10 cellular contexts compared by ENCODE assay signal in genomic region chr5:157544623-157544989, GRCh38. TPM values are rescaled to one million over a fixed set of nuclear protein-coding genes. Genes with fewer than 3 reads are reported as not detected.
A peak's percentile ranks its signal among the peaks of the same experiment; 100 is the strongest.
DNase-seq lines count a peak whose midpoint lies in the region; ATAC-seq and TF ChIP-seq lines count a peak whose summit lies in the region.
"Had no signal": no experiment of that assay in that cellular context is flagged by ENCODE, and none has a peak within 500 bp of the region (broad histone marks: within the 10 kb centered on the region; RNA-seq: fewer than 3 reads in every experiment).

No MANE protein-coding gene starts in this region.

- in situ Hi-C loops in GM13977 (cut with MboI; ENCODE audit: low pct_unique_long_range_greater_than_20kb, low sequenced_read_pairs, unreplicated experiment) = no loop called here

- H3K27ac Mint-ChIP-seq in CD14-positive monocyte (peak overlapping the region in 4 of 7 donors; percentile 61 to 76 (median 66)), HFFc6 (0 out of 2 replicates have a peak overlapping the region, but pooled peaks have one; percentile 4), neural crest cell (ENCODE audit: unreplicated experiment) (peak overlapping the region; percentile 38)
- H3K27ac Mint-ChIP-seq in central memory CD8-positive, alpha-beta T cell (ENCODE audit: low read depth) = peak overlapping the region; percentile 89
- H3K27ac Mint-ChIP-seq: natural killer cell had no signal

- no peak for TF ChIP-seq CTCF in CD14-positive monocyte (IDR thresholded peaks at IDR 0.05)
- no peak for TF ChIP-seq CTCF in HFFc6 (IDR thresholded peaks at IDR 0.05)
- no peak for TF ChIP-seq CTCF in neural crest cell (conservative IDR thresholded peaks at IDR 0.05)
- no peak for TF ChIP-seq CTCF in GM13977 (IDR thresholded peaks at IDR 0.05; ENCODE audit: extremely low read depth, insufficient read depth, missing control alignments)

- H3K36me3 Mint-ChIP-seq in CD14-positive monocyte (peaks cover 14 to 26% of the 10 kb centered on the region in 2 donors), HFFc6 (ENCODE audit: low read depth) (peaks cover 28% of the 10 kb centered on the region), neural crest cell (ENCODE audit: low read depth) (peaks cover 8% of the 10 kb centered on the region)
- H3K36me3 Mint-ChIP-seq in central memory CD8-positive, alpha-beta T cell (ENCODE audit: insufficient read depth) = no peaks in the 10 kb centered on the region
- H3K36me3 Mint-ChIP-seq: natural killer cell had no signal

- H3K27me3 Mint-ChIP-seq in CD14-positive monocyte (ENCODE audit: low read depth in 3 of 3) (peaks cover 0 to 6% (median 0%) of the 10 kb centered on the region in 3 donors), HFFc6 (ENCODE audit: insufficient read depth) (0 out of 2 replicates have a peak, but pooled peaks cover 3% of the 10 kb centered on the region), neural crest cell (ENCODE audit: low read depth) (no peaks in the 10 kb centered on the region)
- no peaks in the 10 kb centered on the region for H3K27me3 Mint-ChIP-seq in central memory CD8-positive, alpha-beta T cell

- intact Hi-C loops in CD14-positive monocyte (cut with micrococcal nuclease) = no loop called here

- H3K4me3 Mint-ChIP-seq in CD14-positive monocyte (no peak overlapping the region), HFFc6 (no peak overlapping the region), neural crest cell (no peak overlapping the region)
- peak overlapping the region; percentile 68 for H3K4me3 Mint-ChIP-seq in central memory CD8-positive, alpha-beta T cell
- H3K4me3 Mint-ChIP-seq: natural killer cell had no signal

- DNase-seq in CD14-positive monocyte (ENCODE audit: low spot score) (no peak), HFFc6 (no peak), neural crest cell (ENCODE audit: low read depth, low spot score) (no peak), islet precursor cell (no peak), activated gamma-delta T cell (lab: John Stamatoyannopoulos, UW) (no peak), GM13977 (ENCODE audit: low spot score) (no peak), GM19240 (ENCODE audit: insufficient read length, low spot score) (no peak)
- DNase-seq in central memory CD8-positive, alpha-beta T cell (ENCODE audit: low spot score in 2 of 2) = no peak
- DNase-seq: natural killer cell, NCI-H345 had no signal

- H3K4me1 Mint-ChIP-seq in CD14-positive monocyte (peaks cover 68% of the 10 kb centered on the region), HFFc6 (ENCODE audit: low read depth) (peaks cover 99% of the 10 kb centered on the region), neural crest cell (peaks cover 38% of the 10 kb centered on the region)
- H3K4me1 Mint-ChIP-seq in central memory CD8-positive, alpha-beta T cell = peaks cover 73% of the 10 kb centered on the region

- peak; percentile 45 for ATAC-seq in central memory CD8-positive, alpha-beta T cell (replicated peaks; ENCODE audit: extremely low read depth, poor library complexity, severe bottlenecking)

- H3K9me3 Mint-ChIP-seq in CD14-positive monocyte (peaks cover 0 to 4% (median 0%) of the 10 kb centered on the region in 7 donors), HFFc6 (no peaks in the 10 kb centered on the region), neural crest cell (peaks cover 8% of the 10 kb centered on the region)
- H3K9me3 Mint-ChIP-seq in central memory CD8-positive, alpha-beta T cell = no peaks in the 10 kb centered on the region
- H3K9me3 Mint-ChIP-seq: natural killer cell had no signal

RNA-seq across cellular contexts. Expression of gene ADAM19, which starts 31.0 kb away (rescaled TPM):
- 1 to 10 TPM; 3.0 to 6.2 TPM for polyA plus RNA-seq in CD14-positive monocyte
- total RNA-seq in HFFc6 (2021; fragmentation: NEBNext Ultra II Directional; extraction: Animal tissue kit (Norgen Biotek cat#: 25700)) = 100 to 1,000 TPM in 2 of 6 experiments, 10 to 100 TPM in 4; 75.4 to 152 (median 83.2) TPM
- 9.1 and 11.3 TPM in 2 replicates for total RNA-seq in neural crest cell

Comparison
In these comparisons a context has a peak if more than half of its experiments do, and no peak if none do; other contexts are left out.
1. H3K27ac Mint-ChIP-seq: peak in every context shown above with its lines; median percentile 89 in central memory CD8-positive, alpha-beta T cell; 66 in CD14-positive monocyte; 38 in neural crest cell; 4 in HFFc6.